Comparison of ENCODE assay signal across 8 cellular contexts in genomic region chr4:6200922-6201362, GRCh38.
DNase-seq lines count a peak whose midpoint lies in the region; ATAC-seq and FAIRE-seq lines count a peak whose summit lies in the region.

No MANE protein-coding gene starts in this region.

- no peaks in the 10 kb centered on the region for H3K36me3 ChIP-seq in endocrine pancreas (ENCODE audit: control insufficient read depth, insufficient read depth, low read length)

- peak overlapping the region; percentile 91 for H3K4me3 Mint-ChIP-seq in stimulated activated effector memory CD8-positive, alpha-beta T cell treated with anti-CD3 and anti-CD28 coated beads, Interleukin-12 subunit alpha, Interleukin-12 subunit beta, amount 100 ng/mL, for 72 hours

- no peaks in the 10 kb centered on the region for H3K27me3 ChIP-seq in endocrine pancreas (ENCODE audit: control insufficient read depth, insufficient read depth, low read length)

- FAIRE-seq in HTR-8/SVneo (lab: Jason Lieb, UNC): no peak

- no peak for DNase-seq in activated CD4-positive, CD25-positive, alpha-beta regulatory T cell (lab: John Stamatoyannopoulos, UW)
- DNase-seq in NCI-H2029 (lab: John Stamatoyannopoulos, UW) (peak; percentile 87), HTR-8/SVneo (ENCODE audit: insufficient read length, low spot score) (no peak), glomerular visceral epithelial cell (ENCODE audit: extremely low spot score) (no peak), germinal center (ENCODE audit: low spot score) (no peak)
- DNase-seq in stimulated activated effector memory CD8-positive, alpha-beta T cell treated with anti-CD3 and anti-CD28 coated beads, Interleukin-12 subunit alpha, Interleukin-12 subunit beta, amount 100 ng/mL, for 72 hours (ENCODE audit: low spot score in 2 of 2): no peak

- H3K4me1 ChIP-seq in endocrine pancreas (ENCODE audit: control insufficient read depth, insufficient read depth, low read length): no peaks in the 10 kb centered on the region

- peak overlapping the region; percentile 97 for H3K27ac Mint-ChIP-seq in stimulated activated effector memory CD8-positive, alpha-beta T cell treated with anti-CD3 and anti-CD28 coated beads, Interleukin-12 subunit alpha, Interleukin-12 subunit beta, amount 100 ng/mL, for 72 hours

- H3K9me3 ChIP-seq in endocrine pancreas (ENCODE audit: control insufficient read depth, low read length): no peaks in the 10 kb centered on the region

- peak overlapping the region; percentile 15 for H3K9ac ChIP-seq in endocrine pancreas (ENCODE audit: control insufficient read depth, insufficient read depth, low read length)

- peak; percentile 15 to 16 for ATAC-seq in activated CD4-positive, CD25-positive, alpha-beta regulatory T cell treated with anti-CD3 and anti-CD28 coated beads, Interleukin-2, amount 50 U/mL, for 24 hours
- peak; percentile 48 for ATAC-seq in stimulated activated effector memory CD8-positive, alpha-beta T cell treated with anti-CD3 and anti-CD28 coated beads, Interleukin-12 subunit alpha, Interleukin-12 subunit beta, amount 100 ng/mL, for 72 hours

- peaks cover 23% of the 10 kb centered on the region for H3K36me3 Mint-ChIP-seq in stimulated activated effector memory CD8-positive, alpha-beta T cell treated with anti-CD3 and anti-CD28 coated beads, Interleukin-12 subunit alpha, Interleukin-12 subunit beta, amount 100 ng/mL, for 72 hours

- no peak overlapping the region for H3K4me3 ChIP-seq in endocrine pancreas (ENCODE audit: control insufficient read depth, insufficient read depth, low read length)

- peaks cover 3% of the 10 kb centered on the region for H3K9me3 Mint-ChIP-seq in stimulated activated effector memory CD8-positive, alpha-beta T cell treated with anti-CD3 and anti-CD28 coated beads, Interleukin-12 subunit alpha, Interleukin-12 subunit beta, amount 100 ng/mL, for 72 hours

- peaks cover 41% of the 10 kb centered on the region for H3K4me1 Mint-ChIP-seq in stimulated activated effector memory CD8-positive, alpha-beta T cell treated with anti-CD3 and anti-CD28 coated beads, Interleukin-12 subunit alpha, Interleukin-12 subunit beta, amount 100 ng/mL, for 72 hours
